20 cellular contexts compared by ENCODE assay signal in the genomic region with DNA sequence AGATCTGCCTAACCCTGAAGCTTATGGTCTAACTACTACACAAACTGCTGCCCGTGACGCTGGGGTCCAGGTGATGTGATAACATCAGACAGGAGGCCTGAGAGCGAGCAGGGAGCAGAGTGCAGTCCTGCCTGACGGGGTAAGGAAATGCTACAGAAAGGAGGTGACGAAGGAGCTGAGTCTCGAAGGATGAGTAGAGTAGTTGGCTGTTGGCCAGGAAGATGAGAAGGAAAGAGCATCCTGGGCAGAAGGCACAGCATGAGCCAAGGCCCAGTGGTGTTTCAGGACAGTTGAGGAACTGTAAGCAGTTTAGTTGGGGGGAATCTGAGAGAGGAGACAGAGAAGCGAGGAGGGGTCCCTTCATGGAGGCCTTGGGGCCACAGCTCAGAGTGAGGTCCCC.
DNase-seq lines count a peak whose midpoint lies in the region; ATAC-seq lines count a peak whose summit lies in the region.
"Had no signal": no experiment of that assay in that cellular context is flagged by ENCODE, and none has a peak within 500 bp of the region (broad histone marks: within the 10 kb centered on the region; RNA-seq: fewer than 3 reads in every experiment).

No MANE protein-coding gene starts in this region.

- no peaks in the 10 kb centered on the region for H3K9me3 ChIP-seq in CD4-positive, CD25-positive, alpha-beta regulatory T cell (ENCODE audit: control insufficient read depth in 2 of 2, low read length in 2 of 2)
- H3K9me3 ChIP-seq: esophagus squamous epithelium, sigmoid colon, tibial artery had no signal

- H3K4me1 Mint-ChIP-seq in CD4-positive, CD25-positive, alpha-beta regulatory T cell = peaks cover 0 to 23% (median 10%) of the 10 kb centered on the region in 4 donors
- peaks cover 17% of the 10 kb centered on the region for H3K4me1 Mint-ChIP-seq in activated naive CD8-positive, alpha-beta T cell (ENCODE audit: low read depth)
- peaks cover 32 to 41% (median 39%) of the 10 kb centered on the region in 3 donors for H3K4me1 Mint-ChIP-seq in naive B cell

- H3K27ac ChIP-seq in CD4-positive, CD25-positive, alpha-beta regulatory T cell (ENCODE audit: insufficient read depth, low read length, poor library complexity, severe bottlenecking) = no peak overlapping the region
- H3K27ac ChIP-seq: esophagus squamous epithelium, sigmoid colon, tibial artery had no signal

- peak overlapping the region; percentile 92 to 95 (median 93) for H3K27ac Mint-ChIP-seq in CD4-positive, CD25-positive, alpha-beta regulatory T cell
- peak overlapping the region; percentile 51 for H3K27ac Mint-ChIP-seq in activated naive CD8-positive, alpha-beta T cell
- H3K27ac Mint-ChIP-seq in naive B cell = peak overlapping the region; percentile 86 to 97 (median 96)

- peak overlapping the region in 1 of 4 donors; percentile 47 for H3K4me3 Mint-ChIP-seq in CD4-positive, CD25-positive, alpha-beta regulatory T cell
- H3K4me3 Mint-ChIP-seq in activated naive CD8-positive, alpha-beta T cell = peak overlapping the region; percentile 0
- peak overlapping the region in 6 of 8 donors; percentile 1 to 75 (median 44) for H3K4me3 Mint-ChIP-seq in naive B cell

- no peaks in the 10 kb centered on the region for H3K27me3 ChIP-seq in CD4-positive, CD25-positive, alpha-beta regulatory T cell (ENCODE audit: control insufficient read depth, insufficient read depth, low read length)
- H3K27me3 ChIP-seq: sigmoid colon, tibial artery had no signal

- H3K4me1 ChIP-seq in CD4-positive, CD25-positive, alpha-beta regulatory T cell (ENCODE audit: control insufficient read depth, insufficient read depth, low read length, poor library complexity, severe bottlenecking) = peaks cover 10% of the 10 kb centered on the region
- H3K4me1 ChIP-seq: esophagus squamous epithelium, sigmoid colon, tibial artery had no signal

- no peak overlapping the region for H3K4me3 ChIP-seq in CD4-positive, CD25-positive, alpha-beta regulatory T cell (ENCODE audit: low read depth, low read length)
- H3K4me3 ChIP-seq: esophagus squamous epithelium, sigmoid colon, tibial artery had no signal

- peaks cover 5% of the 10 kb centered on the region for H3K36me3 Mint-ChIP-seq in CD4-positive, CD25-positive, alpha-beta regulatory T cell
- peaks cover 5% of the 10 kb centered on the region for H3K36me3 Mint-ChIP-seq in activated naive CD8-positive, alpha-beta T cell
- peaks cover 0 to 23% of the 10 kb centered on the region in 2 donors for H3K36me3 Mint-ChIP-seq in naive B cell

- no peaks in the 10 kb centered on the region for H3K36me3 ChIP-seq in CD4-positive, CD25-positive, alpha-beta regulatory T cell (ENCODE audit: control insufficient read depth, insufficient read depth, low read length)
- H3K36me3 ChIP-seq: esophagus squamous epithelium, sigmoid colon, tibial artery had no signal

- no peak for DNase-seq in CD4-positive, CD25-positive, alpha-beta regulatory T cell
- DNase-seq in ELR (ENCODE audit: low read depth) (peak; percentile 27), naive B cell (no peak), NCI-H128 (lab: John Stamatoyannopoulos, UW; ENCODE audit: unreplicated experiment) (no peak), epidermal melanocyte (ENCODE audit: insufficient read length, low spot score) (no peak)
- DNase-seq: activated CD4-positive, alpha-beta T cell treated with anti-CD3 and anti-CD28 coated beads for 4 hours; activated CD8-positive, alpha-beta memory T cell treated with anti-CD3 and anti-CD28 coated beads, Interleukin-2, amount 50 U/mL, for 48 hours; activated gamma-delta T cell; effector CD4-positive, alpha-beta T cell; esophagus squamous epithelium; left cardiac atrium; mesendoderm; NCI-H2171 treated with DMSO at 0.1 percent for 48 hours; NCI-H526; posterior cingulate gyrus; sigmoid colon; tibial artery had no signal

- no peak for ATAC-seq in CD4-positive, CD25-positive, alpha-beta regulatory T cell (ENCODE audit: low read depth in 2 of 2)
- ATAC-seq in naive B cell (ENCODE audit: low read depth in 2 of 2) = peak; percentile 6
- no peak for ATAC-seq in HG03439 (IDR thresholded peaks at IDR 0.05; ENCODE audit: unreplicated experiment)
- ATAC-seq: left cardiac atrium, SK-N-SH treated with all-trans-retinoic acid at 6 μM for 48 hours had no signal

- H3K27me3 Mint-ChIP-seq in CD4-positive, CD25-positive, alpha-beta regulatory T cell = peaks cover 7% of the 10 kb centered on the region
- peaks cover 7% of the 10 kb centered on the region for H3K27me3 Mint-ChIP-seq in activated naive CD8-positive, alpha-beta T cell
- peaks cover 0 to 10% (median 6%) of the 10 kb centered on the region in 3 donors for H3K27me3 Mint-ChIP-seq in naive B cell

- peaks cover 0 to 10% (median 2%) of the 10 kb centered on the region in 7 donors for H3K9me3 Mint-ChIP-seq in CD4-positive, CD25-positive, alpha-beta regulatory T cell
- peaks cover 8% of the 10 kb centered on the region for H3K9me3 Mint-ChIP-seq in activated naive CD8-positive, alpha-beta T cell (ENCODE audit: low read depth)
- H3K9me3 Mint-ChIP-seq in naive B cell = peaks cover 0 to 16% (median 4%) of the 10 kb centered on the region in 7 donors

Comparison
In these comparisons a context has a peak if more than half of its experiments do, and no peak if none do; other contexts are left out.
1. ATAC-seq: peak in naive B cell (2 of 2); none in CD4-positive, CD25-positive, alpha-beta regulatory T cell (0 of 2) and HG03439 (single experiment).
2. Peak in every context shown above with its lines, with median percentiles within 50 percentile points of each other: H3K27ac Mint-ChIP-seq.